Comparison of ENCODE assay signal across 18 cellular contexts in genomic region chr19:43238213-43238612, GRCh38. TPM values are rescaled to one million over a fixed set of nuclear protein-coding genes. Genes with fewer than 3 reads are reported as not detected.
"Had no signal": no experiment of that assay in that cellular context is flagged by ENCODE, and none has a peak within 500 bp of the region (broad histone marks: within the 10 kb centered on the region; RNA-seq: fewer than 3 reads in every experiment).

No MANE protein-coding gene starts in this region.

RNA-seq across cellular contexts. Expression of gene PSG9, which starts 31.1 kb away (rescaled TPM):
- total RNA-seq: activated B cell treated with CpG ODN at 0.5 μM for 24 hours; activated CD4-positive, alpha-beta memory T cell treated with anti-CD3 and anti-CD28 coated beads for 36 hours; activated CD4-positive, alpha-beta T cell treated with anti-CD3 and anti-CD28 coated beads, Interleukin-2, amount 10 ng/mL, durations not matched to agents 24 days and 14 days; activated CD8-positive, alpha-beta memory T cell treated with anti-CD3 and anti-CD28 coated beads for 36 hours; activated CD8-positive, alpha-beta T cell treated with anti-CD3 and anti-CD28 coated beads for 36 hours; activated naive CD4-positive, alpha-beta T cell treated with anti-CD3 and anti-CD28 coated beads for 36 hours; activated naive CD8-positive, alpha-beta T cell treated with anti-CD3 and anti-CD28 coated beads for 36 hours; activated T-cell treated with anti-CD3 and anti-CD28 coated beads, Interleukin-2, amount 50 U/mL, for 4 hours; activated T-cell treated with anti-CD3 and anti-CD28 coated beads, Interleukin-2, amount 50 U/mL, for 72 hours; activated T-helper 1 cell treated with anti-CD3 and anti-CD28 coated beads, Interleukin-12 subunit alpha, Interleukin-12 subunit beta, Interleukin-2, Interleukin-4 antibody, amounts not matched to agents 30 ng/mL and 10 ng/mL and 1 ng/mL, durations not matched to agents 14 hours and 24 hours and 36 hours; adrenal gland; aorta; body of pancreas; breast epithelium; cardiac septum; cerebellum had no signal
- polyA plus RNA-seq: adrenal gland, aorta had no signal

RNA-seq across cellular contexts. Expression of gene PSG4, which starts 32.8 kb away (rescaled TPM):
- total RNA-seq: activated B cell treated with CpG ODN at 0.5 μM for 24 hours; activated CD4-positive, alpha-beta memory T cell treated with anti-CD3 and anti-CD28 coated beads for 36 hours; activated CD4-positive, alpha-beta T cell treated with anti-CD3 and anti-CD28 coated beads, Interleukin-2, amount 10 ng/mL, durations not matched to agents 24 days and 14 days; activated CD8-positive, alpha-beta memory T cell treated with anti-CD3 and anti-CD28 coated beads for 36 hours; activated CD8-positive, alpha-beta T cell treated with anti-CD3 and anti-CD28 coated beads for 36 hours; activated naive CD4-positive, alpha-beta T cell treated with anti-CD3 and anti-CD28 coated beads for 36 hours; activated naive CD8-positive, alpha-beta T cell treated with anti-CD3 and anti-CD28 coated beads for 36 hours; activated T-cell treated with anti-CD3 and anti-CD28 coated beads, Interleukin-2, amount 50 U/mL, for 4 hours; activated T-cell treated with anti-CD3 and anti-CD28 coated beads, Interleukin-2, amount 50 U/mL, for 72 hours; activated T-helper 1 cell treated with anti-CD3 and anti-CD28 coated beads, Interleukin-12 subunit alpha, Interleukin-12 subunit beta, Interleukin-2, Interleukin-4 antibody, amounts not matched to agents 30 ng/mL and 10 ng/mL and 1 ng/mL, durations not matched to agents 14 hours and 24 hours and 36 hours; aorta; cardiac septum; cerebellum had no signal
- polyA plus RNA-seq: aorta had no signal

RNA-seq across cellular contexts. Expression of gene PSG5, which starts 51.9 kb away (rescaled TPM):
- total RNA-seq: activated B cell treated with CpG ODN at 0.5 μM for 24 hours; activated CD4-positive, alpha-beta memory T cell treated with anti-CD3 and anti-CD28 coated beads for 36 hours; activated CD4-positive, alpha-beta T cell treated with anti-CD3 and anti-CD28 coated beads, Interleukin-2, amount 10 ng/mL, durations not matched to agents 24 days and 14 days; activated CD8-positive, alpha-beta memory T cell treated with anti-CD3 and anti-CD28 coated beads for 36 hours; activated CD8-positive, alpha-beta T cell treated with anti-CD3 and anti-CD28 coated beads for 36 hours; activated naive CD4-positive, alpha-beta T cell treated with anti-CD3 and anti-CD28 coated beads for 36 hours; activated naive CD4-positive, alpha-beta T cell treated with anti-CD3 and anti-CD28 coated beads, Interleukin-2, amount 50 U/mL, for 72 hours; activated naive CD8-positive, alpha-beta T cell treated with anti-CD3 and anti-CD28 coated beads for 36 hours; activated T-cell treated with anti-CD3 and anti-CD28 coated beads, Interleukin-2, amount 50 U/mL, for 4 hours; activated T-cell treated with anti-CD3 and anti-CD28 coated beads, Interleukin-2, amount 50 U/mL, for 72 hours; activated T-helper 1 cell treated with anti-CD3 and anti-CD28 coated beads, Interleukin-12 subunit alpha, Interleukin-12 subunit beta, Interleukin-2, Interleukin-4 antibody, amounts not matched to agents 30 ng/mL and 10 ng/mL and 1 ng/mL, durations not matched to agents 14 hours and 24 hours and 36 hours; activated T-helper 17 cell treated with anti-CD3 and anti-CD28 coated beads, Interleukin-2, amount 50 U/mL, for 72 hours; adrenal gland; aorta; breast epithelium; cardiac septum had no signal
- polyA plus RNA-seq: adrenal gland, aorta had no signal
